ENCODE assay signal across 8 cellular contexts in the genomic region with DNA sequence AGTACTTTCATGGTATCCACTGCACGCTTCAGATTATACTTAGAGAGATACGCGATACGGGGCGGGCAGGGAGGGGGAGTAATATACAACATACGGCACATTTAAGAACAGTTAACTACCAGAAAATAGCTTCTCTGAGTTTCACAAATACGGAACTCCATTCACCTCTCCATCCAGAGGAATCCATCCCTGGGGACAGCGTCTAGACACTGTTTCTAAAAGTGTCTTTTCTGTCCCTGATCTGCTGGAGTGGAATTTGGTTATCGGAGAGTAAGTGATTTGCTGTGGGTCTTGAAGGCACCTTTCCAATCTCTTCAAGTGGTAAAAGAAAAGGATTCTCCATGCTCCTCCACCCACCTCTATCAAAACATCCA. TPM values are rescaled to one million over a fixed set of nuclear protein-coding genes. Genes with fewer than 3 reads are reported as not detected.
DNase-seq lines count a peak whose midpoint lies in the region; ATAC-seq and TF ChIP-seq lines count a peak whose summit lies in the region.

No MANE protein-coding gene starts in this region.

- peak overlapping the region; percentile 80 to 94 (median 91) for H3K27ac Mint-ChIP-seq in CD4-positive, CD25-positive, alpha-beta regulatory T cell
- H3K27ac Mint-ChIP-seq in HFFc6, result peak overlapping the region; percentile 98

- no peak for ATAC-seq in CD4-positive, CD25-positive, alpha-beta regulatory T cell (ENCODE audit: low read depth in 2 of 2)
- ATAC-seq in heart left ventricle (peak in 1 of 4 donors; percentile 1), HG02610 (IDR thresholded peaks at IDR 0.05; ENCODE audit: unreplicated experiment) (no peak)

- peak in 1 of 3 donors; percentile 40 for DNase-seq in CD4-positive, CD25-positive, alpha-beta regulatory T cell
- DNase-seq in HFFc6, result no peak
- DNase-seq in activated CD4-positive, alpha-beta T cell treated with anti-CD3 and anti-CD28 coated beads, Interleukin-2, amount 50 U/mL, for 1 hour, result peak; percentile 5
- DNase-seq in heart left ventricle, result no peak
- DNase-seq in DMS153 (lab: John Stamatoyannopoulos, UW), result no peak
- DNase-seq in hippocampal formation (lab: John Stamatoyannopoulos, UW), result no peak

- H3K27ac ChIP-seq in CD4-positive, CD25-positive, alpha-beta regulatory T cell (ENCODE audit: insufficient read depth, low read length, poor library complexity, severe bottlenecking), result peak overlapping the region; percentile 93
- H3K27ac ChIP-seq in heart left ventricle, result peak overlapping the region; percentile 63 to 98 (median 95)
- H3K27ac ChIP-seq in rectal smooth muscle tissue (ENCODE audit: low read depth, low read length), result peak overlapping the region; percentile 96

- peaks cover 6% of the 10 kb centered on the region for H3K36me3 ChIP-seq in CD4-positive, CD25-positive, alpha-beta regulatory T cell (ENCODE audit: control insufficient read depth, insufficient read depth, low read length)
- H3K36me3 ChIP-seq in heart left ventricle (peaks cover 0 to 34% (median 17%) of the 10 kb centered on the region in 9 donors), rectal smooth muscle tissue (ENCODE audit: control insufficient read depth, insufficient read depth, low read length) (peaks cover 5% of the 10 kb centered on the region)

- H3K9me3 ChIP-seq in CD4-positive, CD25-positive, alpha-beta regulatory T cell (ENCODE audit: control insufficient read depth in 2 of 2, low read length in 2 of 2), result no peaks in the 10 kb centered on the region
- H3K9me3 ChIP-seq in heart left ventricle, result no peaks in the 10 kb centered on the region

- peaks cover 11 to 38% (median 23%) of the 10 kb centered on the region in 4 donors for H3K4me1 Mint-ChIP-seq in CD4-positive, CD25-positive, alpha-beta regulatory T cell
- peaks cover 49% of the 10 kb centered on the region for H3K4me1 Mint-ChIP-seq in HFFc6 (ENCODE audit: low read depth)

- peaks cover 12% of the 10 kb centered on the region for H3K27me3 Mint-ChIP-seq in CD4-positive, CD25-positive, alpha-beta regulatory T cell
- H3K27me3 Mint-ChIP-seq in HFFc6 (ENCODE audit: insufficient read depth), result no peaks in the 10 kb centered on the region; the same call in 1 of the 2 replicates

- peaks cover 6% of the 10 kb centered on the region for H3K36me3 Mint-ChIP-seq in CD4-positive, CD25-positive, alpha-beta regulatory T cell
- H3K36me3 Mint-ChIP-seq in HFFc6 (ENCODE audit: low read depth), result peaks cover 30% of the 10 kb centered on the region

- H3K4me3 Mint-ChIP-seq in CD4-positive, CD25-positive, alpha-beta regulatory T cell, result peak overlapping the region; percentile 93 to 96 (median 94)
- H3K4me3 Mint-ChIP-seq in HFFc6, result peak overlapping the region; percentile 93

- peaks cover 13% of the 10 kb centered on the region for H3K4me1 ChIP-seq in CD4-positive, CD25-positive, alpha-beta regulatory T cell (ENCODE audit: control insufficient read depth, insufficient read depth, low read length, poor library complexity, severe bottlenecking)
- H3K4me1 ChIP-seq in heart left ventricle (peaks cover 0 to 34% (median 19%) of the 10 kb centered on the region in 12 donors), rectal smooth muscle tissue (ENCODE audit: control insufficient read depth, insufficient read depth, low read length) (no peaks in the 10 kb centered on the region)

- peak overlapping the region; percentile 78 for H3K9ac ChIP-seq in rectal smooth muscle tissue (ENCODE audit: low read length)

- TF ChIP-seq CTCF in HFFc6 (IDR thresholded peaks at IDR 0.05), result no peak
- TF ChIP-seq CTCF in heart left ventricle (IDR thresholded peaks at IDR 0.05), result no peak

- WGBS in heart left ventricle, 4 donors, result 0 to 1% (median 1%) methylated on average over 9 of the region's 9 CpGs

- TF ChIP-seq POLR2A in heart left ventricle (IDR thresholded peaks at IDR 0.05), result no peak

- no peaks in the 10 kb centered on the region for H3K9me3 Mint-ChIP-seq in CD4-positive, CD25-positive, alpha-beta regulatory T cell
- H3K9me3 Mint-ChIP-seq in HFFc6, result no peaks in the 10 kb centered on the region

- H3K27me3 ChIP-seq in CD4-positive, CD25-positive, alpha-beta regulatory T cell (ENCODE audit: control insufficient read depth, insufficient read depth, low read length), result no peaks in the 10 kb centered on the region
- H3K27me3 ChIP-seq in heart left ventricle, result no peaks in the 10 kb centered on the region
- no peaks in the 10 kb centered on the region for H3K27me3 ChIP-seq in rectal smooth muscle tissue (ENCODE audit: control insufficient read depth, insufficient read depth, low read length)

- intact Hi-C loops in heart left ventricle (cut with DNase I), result loop anchor here in 8 of 10 donors (1.0 to 10.0 kb wide), 5 partner anchors 62 to 137 kb away; a partner anchor contains a TSS

- H3K4me3 ChIP-seq in CD4-positive, CD25-positive, alpha-beta regulatory T cell (ENCODE audit: low read depth, low read length), result peak overlapping the region; percentile 92
- H3K4me3 ChIP-seq in heart left ventricle (peak overlapping the region; percentile 68 to 97 (median 88)), rectal smooth muscle tissue (ENCODE audit: low read length) (peak overlapping the region; percentile 94)

RNA-seq across cellular contexts. Expression of a gene that starts 0.8 kb away (rescaled TPM):
- 31.6 TPM for total RNA-seq in CD4-positive, CD25-positive, alpha-beta regulatory T cell
- 1 to 10 TPM; 3.5 to 7.3 (median 5.2) TPM for polyA plus RNA-seq in CD4-positive, CD25-positive, alpha-beta regulatory T cell
- 100 to 1,000 TPM; 104 to 151 (median 119) TPM for total RNA-seq in HFFc6 (2021; fragmentation: NEBNext Ultra II Directional; extraction: Animal tissue kit (Norgen Biotek cat#: 25700))
- 10 to 100 TPM; 38.2 to 97.2 (median 63.9) TPM for total RNA-seq in heart left ventricle
- 10 to 100 TPM; 22.6 to 39.0 TPM for polyA plus RNA-seq in heart left ventricle
